ENCODE assay signal across 25 cellular contexts in the genomic region with DNA sequence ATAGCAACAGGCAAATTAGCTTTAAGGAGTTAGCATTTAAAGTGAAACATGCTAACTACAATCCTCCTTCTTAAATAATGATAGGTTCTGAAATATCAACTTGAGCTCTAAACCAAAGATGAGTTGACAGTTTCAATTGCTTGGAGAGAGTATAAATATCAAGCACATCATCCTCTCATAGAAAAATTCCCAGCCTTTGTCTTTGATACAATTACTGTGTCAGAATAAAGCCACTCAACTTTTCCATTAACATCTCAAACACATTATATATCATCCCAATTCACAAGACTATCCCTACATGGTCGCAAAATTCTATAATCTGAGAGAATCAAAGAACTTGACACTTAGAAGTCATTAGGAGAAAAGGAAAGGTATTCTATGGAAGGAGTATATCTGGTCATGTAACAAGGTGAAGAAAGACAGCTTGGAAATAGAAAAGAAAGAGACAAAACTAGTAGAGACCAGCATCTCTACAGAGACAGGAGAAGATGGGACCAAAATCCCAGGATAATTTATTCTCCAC.
"Had no signal": no experiment of that assay in that cellular context is flagged by ENCODE, and none has a peak within 500 bp of the region (broad histone marks: within the 10 kb centered on the region; RNA-seq: fewer than 3 reads in every experiment).

No MANE protein-coding gene starts in this region.

- H3K9me3 ChIP-seq: ascending aorta had no signal

- ATAC-seq: activated CD4-positive, alpha-beta T cell treated with anti-CD3 and anti-CD28 coated beads for 36 hours; activated CD8-positive, alpha-beta memory T cell treated with anti-CD3 and anti-CD28 coated beads, Interleukin-2, amount 10 ng/mL, durations not matched to agents 7 days and 5 days; activated CD8-positive, alpha-beta T cell treated with anti-CD3 and anti-CD28 coated beads, Interleukin-2, amount 10 ng/mL, durations not matched to agents 7 days and 5 days; activated naive CD4-positive, alpha-beta T cell treated with anti-CD3 and anti-CD28 coated beads, Interleukin-2, amount 50 U/mL, for 72 hours; esophagus mucosa had no signal

- DNase-seq: activated CD4-positive, alpha-beta memory T cell treated with anti-CD3 and anti-CD28 coated beads for 36 hours; activated CD4-positive, alpha-beta T cell treated with anti-CD3 and anti-CD28 coated beads for 36 hours; activated CD4-positive, alpha-beta T cell treated with anti-CD3 and anti-CD28 coated beads, Interleukin-2, amount 10 ng/mL, durations not matched to agents 24 days and 14 days; activated CD4-positive, CD25-positive, alpha-beta regulatory T cell; activated CD4-positive, CD25-positive, alpha-beta regulatory T cell treated with anti-CD3 and anti-CD28 coated beads, Interleukin-2, amount 50 U/mL, for 72 hours; activated CD8-positive, alpha-beta memory T cell treated with anti-CD3 and anti-CD28 coated beads, Interleukin-2, amount 10 ng/mL, durations not matched to agents 7 days and 5 days; activated CD8-positive, alpha-beta memory T cell treated with anti-CD3 and anti-CD28 coated beads, Interleukin-2, amount 50 U/mL, for 4 hours; activated CD8-positive, alpha-beta T cell treated with anti-CD3 and anti-CD28 coated beads, Interleukin-2, amount 10 ng/mL, durations not matched to agents 7 days and 5 days; activated effector memory CD4-positive, alpha-beta T cell treated with anti-CD3 and anti-CD28 coated beads, Interleukin-2, amount 50 U/mL, for 16 hours; activated naive CD4-positive, alpha-beta T cell treated with anti-CD3 and anti-CD28 coated beads for 36 hours; activated naive CD8-positive, alpha-beta T cell treated with anti-CD3 and anti-CD28 coated beads, Interleukin-2, amount 10 ng/mL, durations not matched to agents 7 days and 5 days; activated T-cell treated with anti-CD3 and anti-CD28 coated beads, Interleukin-2, amount 50 U/mL, for 1 hour; activated T-cell treated with anti-CD3 and anti-CD28 coated beads, Interleukin-2, amount 50 U/mL, for 48 hours; brain microvascular endothelial cell; dorsolateral prefrontal cortex; effector memory CD4-positive, alpha-beta T cell; endodermal cell; foreskin fibroblast; head of caudate nucleus; T-helper 2 cell had no signal

- H3K36me3 ChIP-seq: ascending aorta, brain microvascular endothelial cell had no signal

- H3K27ac ChIP-seq: ascending aorta, brain microvascular endothelial cell, coronary artery had no signal

- H3K4me1 ChIP-seq: ascending aorta had no signal

- FAIRE-seq: bronchial epithelial cell had no signal

- H3K27me3 ChIP-seq: ascending aorta, brain microvascular endothelial cell, dorsolateral prefrontal cortex had no signal

- H3K4me3 ChIP-seq: ascending aorta, coronary artery, dorsolateral prefrontal cortex had no signal
